13 cellular contexts compared by ENCODE assay signal in the genomic region with DNA sequence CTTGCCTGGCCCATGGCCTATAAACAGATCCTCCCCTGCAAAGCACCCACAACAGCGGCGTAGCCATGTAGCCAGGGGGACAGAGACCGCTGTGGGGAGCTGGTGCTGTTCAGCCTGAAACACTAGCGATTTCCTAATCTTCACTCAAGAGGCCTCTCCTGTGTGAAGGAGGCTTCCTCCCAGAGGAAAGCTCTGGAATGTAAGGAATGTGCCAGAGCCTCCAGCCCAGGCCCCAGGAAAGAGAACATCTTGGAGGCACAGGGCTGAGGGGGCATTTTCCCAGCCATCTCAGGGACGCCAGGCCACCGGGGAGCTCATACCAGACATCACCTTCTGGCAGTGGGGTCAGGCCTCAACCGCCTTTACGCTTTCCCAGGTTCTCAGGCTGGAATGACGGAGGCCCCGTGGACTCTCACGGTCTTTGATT. TPM values are rescaled to one million over a fixed set of nuclear protein-coding genes. Genes with fewer than 3 reads are reported as not detected.
A peak's percentile ranks its signal among the peaks of the same experiment; 100 is the strongest.
DNase-seq lines count a peak whose midpoint lies in the region; ATAC-seq and TF ChIP-seq lines count a peak whose summit lies in the region.
"Had no signal": no experiment of that assay in that cellular context is flagged by ENCODE, and none has a peak within 500 bp of the region (broad histone marks: within the 10 kb centered on the region; RNA-seq: fewer than 3 reads in every experiment).

No MANE protein-coding gene starts in this region.

- H3K27me3 ChIP-seq in GM23338 (ENCODE audit: insufficient read depth) (no peaks in the 10 kb centered on the region), hepatocyte (no peaks in the 10 kb centered on the region), vagina (no peaks in the 10 kb centered on the region)
- H3K27me3 ChIP-seq: body of pancreas had no signal

- no peak overlapping the region for H3K4me3 Mint-ChIP-seq in GM23338
- H3K4me3 Mint-ChIP-seq: T-helper 1 cell treated with Interleukin-12 subunit alpha and Interleukin-12 subunit beta and Interleukin-4 antibody, amounts not matched to agents 30 μg/mL and 1 μg/mL, for 36 hours had no signal

- peak overlapping the region; percentile 66 for H3K27ac Mint-ChIP-seq in GM23338
- H3K27ac Mint-ChIP-seq: T-helper 1 cell treated with Interleukin-12 subunit alpha and Interleukin-12 subunit beta and Interleukin-4 antibody, amounts not matched to agents 30 μg/mL and 1 μg/mL, for 36 hours had no signal

- TF ChIP-seq CTCF in GM23338 (conservative IDR thresholded peaks at IDR 0.05; ENCODE audit: low read depth in 2 of 2) (no peak; a peak in 1 of 4 replicates), hepatocyte (IDR thresholded peaks at IDR 0.05; ENCODE audit: poor library complexity) (no peak), vagina (IDR thresholded peaks at IDR 0.05) (no peak)

- intact Hi-C loops in vagina (cut with DNase I), result no loop called here

- H4K20me1 ChIP-seq in GM23338 (replicated peaks; ENCODE audit: insufficient read depth) (no peaks in the 10 kb centered on the region), hepatocyte (ENCODE audit: insufficient read depth, poor library complexity, severe bottlenecking) (no peaks in the 10 kb centered on the region)

- ATAC-seq in GM23338, result peak; percentile 78
- ATAC-seq in stimulated activated naive CD8-positive, alpha-beta T cell treated with anti-CD3 and anti-CD28 coated beads, Interleukin-15, Interleukin-2, amounts not matched to agents 100 U/mL and 50 U/mL, for 24 hours, result no peak
- ATAC-seq: body of pancreas had no signal

- H3K9me2 ChIP-seq in GM23338 (ENCODE audit: insufficient read depth) (peaks cover 7% of the 10 kb centered on the region; the same call in 1 of the 2 replicates), hepatocyte (replicated peaks; ENCODE audit: insufficient read depth) (no peaks in the 10 kb centered on the region)

- TF ChIP-seq POLR2A in vagina (IDR thresholded peaks at IDR 0.05), result no peak

- H3K36me3 Mint-ChIP-seq in GM23338 (ENCODE audit: low read depth), result peaks cover 18% of the 10 kb centered on the region

- H3K27me3 Mint-ChIP-seq in GM23338 (ENCODE audit: insufficient read depth, low read depth, poor library complexity), result peaks cover 20% of the 10 kb centered on the region

- H3K36me3 ChIP-seq in GM23338 (ENCODE audit: insufficient read depth), result no peaks in the 10 kb centered on the region
- no peaks in the 10 kb centered on the region for H3K36me3 ChIP-seq in hepatocyte (replicated peaks; ENCODE audit: insufficient read depth, low read depth)
- peaks cover 0 to 15% of the 10 kb centered on the region in 2 donors for H3K36me3 ChIP-seq in vagina

- DNase-seq in GM23338 (ENCODE audit: low spot score) (peak; percentile 90), T1000 (lab: John Stamatoyannopoulos, UW) (peak; percentile 30), hepatocyte (ENCODE audit: low spot score) (peak; percentile 32), retina (peak; percentile 44), NCI-H2196 (lab: John Stamatoyannopoulos, UW; ENCODE audit: unreplicated experiment) (no peak), putamen (ENCODE audit: low spot score) (no peak), vagina (ENCODE audit: extremely low spot score in 2 of 2) (no peak)
- no peak for DNase-seq in stimulated activated naive CD8-positive, alpha-beta T cell treated with anti-CD3 and anti-CD28 coated beads, Interleukin-15, Interleukin-2, amounts not matched to agents 100 U/mL and 50 U/mL, for 24 hours
- DNase-seq: body of pancreas, DND-41, MM.1S, NCI-H69 had no signal

- H3K4me1 ChIP-seq in GM23338 (ENCODE audit: insufficient read depth), result peaks cover 25% of the 10 kb centered on the region
- peaks cover 5% of the 10 kb centered on the region for H3K4me1 ChIP-seq in hepatocyte (ENCODE audit: insufficient read depth)
- H3K4me1 ChIP-seq in vagina, result peaks cover 4% of the 10 kb centered on the region
- H3K4me1 ChIP-seq: body of pancreas had no signal

- H3K4me1 Mint-ChIP-seq in GM23338, result peaks cover 30% of the 10 kb centered on the region

- no peaks in the 10 kb centered on the region for H3K9me3 Mint-ChIP-seq in GM23338
- H3K9me3 Mint-ChIP-seq: T-helper 1 cell treated with Interleukin-12 subunit alpha and Interleukin-12 subunit beta and Interleukin-4 antibody, amounts not matched to agents 30 μg/mL and 1 μg/mL, for 36 hours had no signal

- H3K4me3 ChIP-seq in GM23338, result no peak overlapping the region; the same call in 1 of the 2 replicates
- H3K4me3 ChIP-seq in hepatocyte, result no peak overlapping the region
- no peak overlapping the region for H3K4me3 ChIP-seq in vagina
- H3K4me3 ChIP-seq: body of pancreas had no signal

- WGBS in hepatocyte (ENCODE audit: low lambda C conversion rate, missing lambda C conversion rate), result 50% methylated on average over 11 of the region's 11 CpGs

- H3K9me3 ChIP-seq in hepatocyte (ENCODE audit: low read depth) (no peaks in the 10 kb centered on the region), vagina (no peaks in the 10 kb centered on the region)
- H3K9me3 ChIP-seq: body of pancreas had no signal

- H3K4me2 ChIP-seq in GM23338 (peak overlapping the region; percentile 52; the same call in 1 of the 2 replicates), hepatocyte (no peak overlapping the region)

- 0 out of 2 replicates have a peak overlapping the region, but pooled peaks have one; percentile 52 for H2AFZ ChIP-seq in GM23338
- no peak overlapping the region for H2AFZ ChIP-seq in hepatocyte

- H3K79me2 ChIP-seq in GM23338 (replicated peaks; ENCODE audit: insufficient read depth) (0 out of 2 replicates have a peak, but pooled peaks cover 4% of the 10 kb centered on the region), hepatocyte (peaks cover 5% of the 10 kb centered on the region)

- H3F3A ChIP-seq in GM23338 (replicated peaks; ENCODE audit: low read depth), result peaks cover 22% of the 10 kb centered on the region

- H3K27ac ChIP-seq in GM23338 (ENCODE audit: low read depth) (peak overlapping the region; percentile 88; the same call in 1 of the 2 replicates), hepatocyte (no peak overlapping the region), vagina (no peak overlapping the region)
- H3K27ac ChIP-seq: body of pancreas had no signal

TF ChIP-seq in GM23338, 12 proteins besides CTCF, POLR2A, EP300 and RAD21 (continues in another document):
- no peak for TF ChIP-seq ETS1 (IDR thresholded peaks at IDR 0.05)

RNA-seq across cellular contexts. Expression of gene MIAT, which starts 24.0 kb away (rescaled TPM):
- 51.4 and 63.6 TPM in 2 replicates for total RNA-seq in GM23338 (2014; rRNA removed; shearing (Covaris generic))
- polyA plus RNA-seq in GM23338 (2016; fragmentation: Nextera tagmentation; extraction: Ambion mirVana) (8.2 and 10.0 TPM in 2 replicates), hepatocyte (0.51 and 1.9 TPM in 2 replicates)
- total RNA-seq in hepatocyte (1.00 and 1.1 TPM in 2 replicates), vagina (2.7 TPM)

RNA-seq across cellular contexts. Expression of gene CRYBA4, which starts 59.6 kb away (rescaled TPM):
- 1.7 TPM in 1 of 2 replicates, not detected in the other for total RNA-seq in GM23338 (2014; rRNA removed; shearing (Covaris generic))
- polyA plus RNA-seq in GM23338 (2016; fragmentation: Nextera tagmentation; extraction: Ambion mirVana) (1.2 and 1.5 TPM in 2 replicates), hepatocyte (not detected in 2 replicates)
- total RNA-seq in hepatocyte (not detected in 2 replicates), vagina (not detected)
- total RNA-seq: body of pancreas had no signal

Comparison
In these comparisons a context has a peak if more than half of its experiments do, and no peak if none do; other contexts are left out.
1. DNase-seq: peak in GM23338 (single experiment), T1000 (single experiment), hepatocyte (single experiment) and retina (single experiment); none in NCI-H2196 (single experiment), putamen (single experiment), vagina (0 of 2) and stimulated activated naive CD8-positive, alpha-beta T cell treated with anti-CD3 and anti-CD28 coated beads, Interleukin-15, Interleukin-2, amounts not matched to agents 100 U/mL and 50 U/mL, for 24 hours (single experiment).
2. RNA of gene MIAT, which starts 24.0 kb away (total RNA-seq): 51.4 to 63.6 TPM in GM23338; 2.7 TPM in vagina (single experiment) and 1.00 to 1.1 TPM in hepatocyte; every median in the first group is over 10 times any median in the second.